Comparison of ENCODE assay signal across 14 cellular contexts in genomic region chr4:153748378-153748777, GRCh38. TPM values are rescaled to one million over a fixed set of nuclear protein-coding genes. Genes with fewer than 3 reads are reported as not detected.
DNase-seq lines count a peak whose midpoint lies in the region; ATAC-seq and TF ChIP-seq lines count a peak whose summit lies in the region.
"Had no signal": no experiment of that assay in that cellular context is flagged by ENCODE, and none has a peak within 500 bp of the region (broad histone marks: within the 10 kb centered on the region; RNA-seq: fewer than 3 reads in every experiment).

No MANE protein-coding gene starts in this region.

- intact Hi-C loops in left cardiac atrium (cut with DNase I) (loop anchor here (5.0 kb wide), 2 partner anchors 111 to 401 kb away; no protein-coding TSS in a partner anchor), Right ventricle myocardium inferior (cut with DNase I) (no loop called here), adrenal gland (cut with DNase I) (no loop called here), aorta (cut with DNase I) (loop anchor here (2.0 to 10.0 kb wide), 4 partner anchors 114 to 604 kb away; partner anchors contain the start of gene MND1 (in 1 of the 2))

- H3K27ac ChIP-seq in adrenal gland, result peak overlapping the region in 2 of 5 donors; percentile 46 to 69
- H3K27ac ChIP-seq in aorta (ENCODE audit: low read depth in 1 of 2, low read length in 2 of 2), result no peak overlapping the region
- H3K27ac ChIP-seq: transverse colon had no signal

- ATAC-seq in left cardiac atrium, result peak; percentile 44 to 84
- ATAC-seq in Right ventricle myocardium inferior, result no peak
- ATAC-seq in aorta (ENCODE audit: low FRiP score), result peak; percentile 86
- no peak for ATAC-seq in HG02623 (IDR thresholded peaks at IDR 0.05; ENCODE audit: unreplicated experiment)

- H3K4me3 ChIP-seq in adrenal gland (no peak overlapping the region), aorta (ENCODE audit: low read length in 2 of 2) (no peak overlapping the region)
- H3K4me3 ChIP-seq: transverse colon had no signal

- H3K4me1 ChIP-seq in adrenal gland (replicated peaks in 1 of 2) (peaks cover 0 to 5% of the 10 kb centered on the region in 2 donors), aorta (ENCODE audit: control insufficient read depth in 1 of 2, insufficient read depth in 2 of 2, low read length in 2 of 2) (peaks cover 0 to 3% of the 10 kb centered on the region in 2 donors)
- H3K4me1 ChIP-seq: transverse colon had no signal

- peak; percentile 52 for DNase-seq in left cardiac atrium
- no peak for DNase-seq in Right ventricle myocardium inferior (ENCODE audit: missing footprints)
- DNase-seq in adrenal gland, result peak in 6 of 7 donors; percentile 38 to 78 (median 56)
- DNase-seq in hepatic stellate cell (ENCODE audit: low spot score), result peak; percentile 30
- DNase-seq in aorta, result peak; percentile 79 to 86
- no peak for DNase-seq in NCI-H146 (lab: John Stamatoyannopoulos, UW)
- no peak for DNase-seq in amygdala (lab: John Stamatoyannopoulos, UW)
- DNase-seq: activated gamma-delta T cell; erythroblast; H9; NCI-H748 treated with DMSO at 0.1 percent for 48 hours; stimulated activated CD4-positive, alpha-beta T cell treated with anti-CD3 and anti-CD28 coated beads, Interleukin-1b, Interleukin-23, amount 100 ng/mL, for 48 hours; transverse colon had no signal

- no peaks in the 10 kb centered on the region for H3K27me3 ChIP-seq in adrenal gland
- no peaks in the 10 kb centered on the region for H3K27me3 ChIP-seq in aorta (ENCODE audit: control insufficient read depth in 1 of 2, insufficient read depth in 2 of 2, low read length in 1 of 2)

- 37 to 47% (median 39%) methylated on average over 5 to 6 of the region's 6 CpGs for WGBS in adrenal gland, 4 donors
- WGBS in aorta, 2 donors, result 45 to 47% methylated on average over 6 of the region's 6 CpGs

- H3K36me3 ChIP-seq in adrenal gland (replicated peaks in 1 of 2), result no peaks in the 10 kb centered on the region
- no peaks in the 10 kb centered on the region for H3K36me3 ChIP-seq in aorta (ENCODE audit: control insufficient read depth in 1 of 2, insufficient read depth in 2 of 2, low read length in 1 of 2)
- H3K36me3 ChIP-seq: transverse colon had no signal

- TF ChIP-seq POLR2A in adrenal gland (IDR thresholded peaks at IDR 0.05), result no peak

- no peak for TF ChIP-seq CTCF in adrenal gland (IDR thresholded peaks at IDR 0.05)

- H3K9me3 ChIP-seq in adrenal gland (replicated peaks in 1 of 3) (no peaks in the 10 kb centered on the region), aorta (ENCODE audit: control insufficient read depth, low read length) (no peaks in the 10 kb centered on the region)
- H3K9me3 ChIP-seq: transverse colon had no signal

RNA-seq across cellular contexts. Expression of gene RNF175, which starts 11.4 kb away (rescaled TPM):
- total RNA-seq in left cardiac atrium (1 to 10 TPM; 5.9 to 7.7 TPM), Right ventricle myocardium inferior (0.30 TPM), adrenal gland (1 to 10 TPM in 3 of 8 donors, under 1 TPM in 1, not detected in 4; 0.18 to 6.3 (median 1.5) TPM), aorta (1 to 10 TPM in 1 of 2 donors, not detected in 1; 1.0 TPM)
- polyA plus RNA-seq in adrenal gland (1 to 10 TPM in 2 of 3 donors, under 1 TPM in 1; 0.55 to 3.1 (median 1.0) TPM), aorta (under 1 TPM in 1 of 2 donors, not detected in 1; 0.33 TPM)

RNA-seq across cellular contexts. Expression of gene SFRP2, which starts 40.5 kb away (rescaled TPM):
- total RNA-seq in left cardiac atrium (1 to 10 TPM; 3.3 to 8.3 TPM), Right ventricle myocardium inferior (not detected), adrenal gland (10 to 100 TPM in 1 of 8 donors, 1 to 10 TPM in 5, under 1 TPM in 2; 0.57 to 23.2 (median 2.5) TPM), aorta (1,000 to 10,000 TPM in 1 of 2 donors, 10 to 100 TPM in 1; 91.0 to 1,198 TPM)
- polyA plus RNA-seq in adrenal gland (10 to 100 TPM in 1 of 3 donors, 1 to 10 TPM in 2; 2.0 to 22.3 (median 9.0) TPM), aorta (10 to 100 TPM in 1 of 2 donors, under 1 TPM in 1; 0.92 to 13.0 TPM)

Comparison
In these comparisons a context has a peak if more than half of its experiments do, and no peak if none do; other contexts are left out.
1. ATAC-seq: peak in left cardiac atrium (2 of 2) and aorta (single experiment); none in Right ventricle myocardium inferior (single experiment) and HG02623 (single experiment).
2. DNase-seq: peak in left cardiac atrium (single experiment), adrenal gland (6 of 7), hepatic stellate cell (single experiment) and aorta (2 of 2); none in Right ventricle myocardium inferior (single experiment), NCI-H146 (single experiment) and amygdala (0 of 56).
3. intact Hi-C loops: an anchor here in left cardiac atrium (5.0 kb wide) and aorta (2.0 to 10.0 kb wide); none called in Right ventricle myocardium inferior and adrenal gland.